In the genomic region with DNA sequence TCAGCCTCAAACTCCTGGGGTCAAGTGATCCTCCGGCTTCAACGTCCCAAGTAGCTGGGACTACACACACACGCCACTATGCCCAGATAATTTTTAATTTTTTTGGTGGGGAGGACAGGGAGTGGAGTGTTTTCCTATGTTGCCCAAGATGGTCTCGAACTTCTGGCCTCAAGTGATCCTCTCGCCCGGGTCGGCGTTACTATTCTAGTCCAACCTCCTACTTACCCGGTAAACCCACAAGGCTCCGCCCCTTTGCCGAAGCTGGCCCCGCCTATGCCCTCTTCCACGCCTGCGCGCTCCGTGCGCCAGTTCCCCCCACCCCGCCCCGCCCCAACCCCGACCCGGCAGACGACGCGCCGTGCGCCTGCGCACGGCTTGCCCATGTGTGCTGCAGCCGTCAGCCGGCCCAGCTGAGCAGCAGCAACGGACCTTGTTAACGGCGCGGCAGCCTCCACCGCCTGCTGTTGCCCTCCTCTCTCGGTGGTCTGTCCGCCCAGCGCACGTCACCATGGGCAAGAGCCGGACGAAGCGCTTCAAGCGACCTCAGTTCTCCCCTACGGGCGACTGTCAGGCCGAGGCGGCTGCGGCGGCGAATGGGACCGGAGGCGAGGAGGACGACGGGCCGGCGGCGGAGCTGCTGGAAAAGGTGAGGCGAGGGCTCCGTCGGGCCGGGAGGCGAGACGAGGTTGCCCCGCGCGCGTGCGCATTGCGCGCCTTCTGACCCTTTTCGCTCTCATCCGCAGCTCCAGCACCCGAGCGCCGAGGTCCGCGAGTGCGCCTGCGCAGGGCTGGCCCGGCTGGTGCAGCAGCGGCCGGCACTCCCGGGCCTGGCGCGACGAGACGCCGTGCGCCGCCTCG, we compare ENCODE assay signal across 1 cellular context.
TF ChIP-seq lines count a peak whose summit lies in the region.

Gene HEATR3, plus strand, starts transcription at position 347 of the 858 bp plus-strand sequence. Its CDS starts 162 bp downstream, at position 509.

TF ChIP-seq in HepG2, 621 proteins besides CTCF, POLR2A, EP300 and RAD21 (continued from another document and continues in another):
- TF ChIP-seq HMGXB4 (CRISPR knock-in tag; IDR thresholded peaks at IDR 0.05; ENCODE audit: borderline replicate concordance in 1 of 2, low read depth in 1 of 2) (peak; percentile 54 to 59), ZMYM3 (CRISPR knock-in tag; IDR thresholded peaks at IDR 0.05) (peak; percentile 79), DPF2 (CRISPR knock-in tag; IDR thresholded peaks at IDR 0.05; ENCODE audit: borderline replicate concordance, low read depth) (no peak), HDAC2 (CRISPR knock-in tag; IDR thresholded peaks at IDR 0.05) (peak; percentile 63; the same call in 1 of the 2 replicates), NFE2L2 (IDR thresholded peaks at IDR 0.05; ENCODE audit: low read length) (no peak), HNRNPK (IDR thresholded peaks at IDR 0.05; ENCODE audit: low read depth, low read length, poor library complexity, severe bottlenecking) (peak; percentile 70), ZNF710 (CRISPR knock-in tag; IDR thresholded peaks at IDR 0.05; ENCODE audit: borderline replicate concordance) (peak; percentile 78; the same call in 1 of the 2 replicates), NFYC (CRISPR knock-in tag; IDR thresholded peaks at IDR 0.05) (no peak; the same call in 1 of the 2 replicates), FOXK1 (CRISPR knock-in tag; IDR thresholded peaks at IDR 0.05; ENCODE audit: borderline replicate concordance, low read depth) (no peak; the same call in 1 of the 2 replicates), ARID4A (CRISPR knock-in tag; IDR thresholded peaks at IDR 0.05; ENCODE audit: borderline replicate concordance) (peak; percentile 98), BORCS8-MEF2B (CRISPR knock-in tag; IDR thresholded peaks at IDR 0.05) (no peak; the same call in 1 of the 2 replicates), GMEB2 (CRISPR knock-in tag; IDR thresholded peaks at IDR 0.05; ENCODE audit: low read depth) (no peak), ZNF562 (CRISPR knock-in tag; IDR thresholded peaks at IDR 0.05; ENCODE audit: borderline replicate concordance) (no peak), HBP1 (CRISPR knock-in tag; IDR thresholded peaks at IDR 0.05; ENCODE audit: low read depth) (no peak), HNRNPH1 (optimal IDR thresholded peaks at IDR 0.05; ENCODE audit: low read depth, low read length) (no peak), ZNF589 (CRISPR knock-in tag; conservative IDR thresholded peaks at IDR 0.05) (no peak), CCDC6 (CRISPR knock-in tag; IDR thresholded peaks at IDR 0.05) (peak; percentile 40; the same call in 1 of the 2 replicates), ZSCAN22 (CRISPR knock-in tag; IDR thresholded peaks at IDR 0.05) (no peak; the same call in 1 of the 2 replicates), FOXJ3 (CRISPR knock-in tag; IDR thresholded peaks at IDR 0.05; ENCODE audit: borderline replicate concordance) (no peak), KDM2A (CRISPR knock-in tag; IDR thresholded peaks at IDR 0.05; ENCODE audit: borderline replicate concordance, low read depth) (peak; percentile 98)
- TF ChIP-seq, protein P1, sequence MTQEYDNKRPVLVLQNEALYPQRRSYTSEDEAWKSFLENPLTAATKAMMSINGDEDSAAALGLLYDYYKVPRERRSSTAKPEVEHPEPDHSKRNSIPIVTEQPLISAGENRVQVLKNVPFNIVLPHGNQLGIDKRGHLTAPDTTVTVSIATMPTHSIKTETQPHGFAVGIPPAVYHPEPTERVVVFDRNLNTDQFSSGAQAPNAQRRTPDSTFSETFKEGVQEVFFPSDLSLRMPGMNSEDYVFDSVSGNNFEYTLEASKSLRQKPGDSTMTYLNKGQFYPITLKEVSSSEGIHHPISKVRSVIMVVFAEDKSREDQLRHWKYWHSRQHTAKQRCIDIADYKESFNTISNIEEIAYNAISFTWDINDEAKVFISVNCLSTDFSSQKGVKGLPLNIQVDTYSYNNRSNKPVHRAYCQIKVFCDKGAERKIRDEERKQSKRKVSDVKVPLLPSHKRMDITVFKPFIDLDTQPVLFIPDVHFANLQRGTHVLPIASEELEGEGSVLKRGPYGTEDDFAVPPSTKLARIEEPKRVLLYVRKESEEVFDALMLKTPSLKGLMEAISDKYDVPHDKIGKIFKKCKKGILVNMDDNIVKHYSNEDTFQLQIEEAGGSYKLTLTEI (CRISPR knock-in tag; conservative IDR thresholded peaks at IDR 0.05) = no peak
- TF ChIP-seq, protein P2, sequence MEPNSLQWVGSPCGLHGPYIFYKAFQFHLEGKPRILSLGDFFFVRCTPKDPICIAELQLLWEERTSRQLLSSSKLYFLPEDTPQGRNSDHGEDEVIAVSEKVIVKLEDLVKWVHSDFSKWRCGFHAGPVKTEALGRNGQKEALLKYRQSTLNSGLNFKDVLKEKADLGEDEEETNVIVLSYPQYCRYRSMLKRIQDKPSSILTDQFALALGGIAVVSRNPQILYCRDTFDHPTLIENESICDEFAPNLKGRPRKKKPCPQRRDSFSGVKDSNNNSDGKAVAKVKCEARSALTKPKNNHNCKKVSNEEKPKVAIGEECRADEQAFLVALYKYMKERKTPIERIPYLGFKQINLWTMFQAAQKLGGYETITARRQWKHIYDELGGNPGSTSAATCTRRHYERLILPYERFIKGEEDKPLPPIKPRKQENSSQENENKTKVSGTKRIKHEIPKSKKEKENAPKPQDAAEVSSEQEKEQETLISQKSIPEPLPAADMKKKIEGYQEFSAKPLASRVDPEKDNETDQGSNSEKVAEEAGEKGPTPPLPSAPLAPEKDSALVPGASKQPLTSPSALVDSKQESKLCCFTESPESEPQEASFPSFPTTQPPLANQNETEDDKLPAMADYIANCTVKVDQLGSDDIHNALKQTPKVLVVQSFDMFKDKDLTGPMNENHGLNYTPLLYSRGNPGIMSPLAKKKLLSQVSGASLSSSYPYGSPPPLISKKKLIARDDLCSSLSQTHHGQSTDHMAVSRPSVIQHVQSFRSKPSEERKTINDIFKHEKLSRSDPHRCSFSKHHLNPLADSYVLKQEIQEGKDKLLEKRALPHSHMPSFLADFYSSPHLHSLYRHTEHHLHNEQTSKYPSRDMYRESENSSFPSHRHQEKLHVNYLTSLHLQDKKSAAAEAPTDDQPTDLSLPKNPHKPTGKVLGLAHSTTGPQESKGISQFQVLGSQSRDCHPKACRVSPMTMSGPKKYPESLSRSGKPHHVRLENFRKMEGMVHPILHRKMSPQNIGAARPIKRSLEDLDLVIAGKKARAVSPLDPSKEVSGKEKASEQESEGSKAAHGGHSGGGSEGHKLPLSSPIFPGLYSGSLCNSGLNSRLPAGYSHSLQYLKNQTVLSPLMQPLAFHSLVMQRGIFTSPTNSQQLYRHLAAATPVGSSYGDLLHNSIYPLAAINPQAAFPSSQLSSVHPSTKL (CRISPR knock-in tag; IDR thresholded peaks at IDR 0.05) = peak; percentile 31; the same call in 1 of the 2 replicates
- TF ChIP-seq, protein P3, sequence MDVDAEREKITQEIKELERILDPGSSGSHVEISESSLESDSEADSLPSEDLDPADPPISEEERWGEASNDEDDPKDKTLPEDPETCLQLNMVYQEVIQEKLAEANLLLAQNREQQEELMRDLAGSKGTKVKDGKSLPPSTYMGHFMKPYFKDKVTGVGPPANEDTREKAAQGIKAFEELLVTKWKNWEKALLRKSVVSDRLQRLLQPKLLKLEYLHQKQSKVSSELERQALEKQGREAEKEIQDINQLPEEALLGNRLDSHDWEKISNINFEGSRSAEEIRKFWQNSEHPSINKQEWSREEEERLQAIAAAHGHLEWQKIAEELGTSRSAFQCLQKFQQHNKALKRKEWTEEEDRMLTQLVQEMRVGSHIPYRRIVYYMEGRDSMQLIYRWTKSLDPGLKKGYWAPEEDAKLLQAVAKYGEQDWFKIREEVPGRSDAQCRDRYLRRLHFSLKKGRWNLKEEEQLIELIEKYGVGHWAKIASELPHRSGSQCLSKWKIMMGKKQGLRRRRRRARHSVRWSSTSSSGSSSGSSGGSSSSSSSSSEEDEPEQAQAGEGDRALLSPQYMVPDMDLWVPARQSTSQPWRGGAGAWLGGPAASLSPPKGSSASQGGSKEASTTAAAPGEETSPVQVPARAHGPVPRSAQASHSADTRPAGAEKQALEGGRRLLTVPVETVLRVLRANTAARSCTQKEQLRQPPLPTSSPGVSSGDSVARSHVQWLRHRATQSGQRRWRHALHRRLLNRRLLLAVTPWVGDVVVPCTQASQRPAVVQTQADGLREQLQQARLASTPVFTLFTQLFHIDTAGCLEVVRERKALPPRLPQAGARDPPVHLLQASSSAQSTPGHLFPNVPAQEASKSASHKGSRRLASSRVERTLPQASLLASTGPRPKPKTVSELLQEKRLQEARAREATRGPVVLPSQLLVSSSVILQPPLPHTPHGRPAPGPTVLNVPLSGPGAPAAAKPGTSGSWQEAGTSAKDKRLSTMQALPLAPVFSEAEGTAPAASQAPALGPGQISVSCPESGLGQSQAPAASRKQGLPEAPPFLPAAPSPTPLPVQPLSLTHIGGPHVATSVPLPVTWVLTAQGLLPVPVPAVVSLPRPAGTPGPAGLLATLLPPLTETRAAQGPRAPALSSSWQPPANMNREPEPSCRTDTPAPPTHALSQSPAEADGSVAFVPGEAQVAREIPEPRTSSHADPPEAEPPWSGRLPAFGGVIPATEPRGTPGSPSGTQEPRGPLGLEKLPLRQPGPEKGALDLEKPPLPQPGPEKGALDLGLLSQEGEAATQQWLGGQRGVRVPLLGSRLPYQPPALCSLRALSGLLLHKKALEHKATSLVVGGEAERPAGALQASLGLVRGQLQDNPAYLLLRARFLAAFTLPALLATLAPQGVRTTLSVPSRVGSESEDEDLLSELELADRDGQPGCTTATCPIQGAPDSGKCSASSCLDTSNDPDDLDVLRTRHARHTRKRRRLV (CRISPR knock-in tag; IDR thresholded peaks at IDR 0.05) = peak; percentile 64; the same call in 1 of the 2 replicates
